ENCODE assay signal across 8 cellular contexts in the genomic region with DNA sequence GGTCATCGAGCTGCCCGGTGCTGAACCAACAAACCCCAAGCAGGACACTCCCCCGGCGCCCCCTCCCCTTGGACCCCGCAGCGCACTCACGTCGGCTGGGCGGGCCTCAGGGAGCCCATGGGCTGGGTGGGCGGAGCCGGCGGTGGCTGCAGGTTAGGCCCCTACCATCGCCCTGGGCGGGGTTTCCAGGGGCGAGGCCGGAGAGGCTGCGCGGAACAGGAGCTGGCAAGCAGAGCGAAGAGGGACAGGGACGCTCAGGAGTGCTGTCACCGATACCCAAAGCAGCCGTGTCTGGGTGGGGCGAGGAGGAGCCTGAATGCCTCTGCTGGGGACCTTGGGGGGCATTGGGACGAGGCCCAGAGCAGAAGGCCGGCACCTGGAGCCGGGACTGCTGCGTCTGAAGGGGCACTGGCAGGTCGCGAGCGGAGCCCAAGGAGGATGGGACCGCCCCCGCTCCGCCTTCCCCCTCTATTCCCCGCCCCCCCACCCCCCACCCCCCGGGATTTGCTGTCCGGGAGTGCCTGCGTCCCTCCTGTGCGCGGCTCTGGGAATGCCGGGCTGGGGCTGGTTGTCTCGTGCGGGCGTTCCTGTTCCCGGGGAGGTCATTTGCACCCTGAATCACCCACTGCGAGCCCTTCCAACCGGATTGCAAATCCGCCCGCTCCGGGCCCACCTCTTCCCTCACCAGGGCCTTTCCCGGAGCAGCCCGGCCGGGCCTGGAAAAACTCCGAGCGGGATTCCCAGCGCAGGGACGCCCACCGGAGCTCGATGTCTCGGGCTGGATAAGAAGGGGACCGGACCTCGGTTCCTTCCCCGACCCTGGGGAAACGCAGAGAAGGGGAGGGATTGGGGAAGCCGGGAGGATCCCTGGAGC. TPM values are rescaled to one million over a fixed set of nuclear protein-coding genes. Genes with fewer than 3 reads are reported as not detected.
DNase-seq lines count a peak whose midpoint lies in the region; ATAC-seq, FAIRE-seq and TF ChIP-seq lines count a peak whose summit lies in the region.

No MANE protein-coding gene starts in this region.

- no TSS peak for BruUV-seq in HepG2 (replicated peaks; lab: Mats Ljungman, UMichigan)

- peak; percentile 93 for FAIRE-seq in GM12891 (lab: Jason Lieb, UNC)
- FAIRE-seq in HepG2 (lab: Jason Lieb, UNC) = no peak

- WGBS in HepG2 (ENCODE audit: low lambda C conversion rate) = under 1% methylated on average over 40 of the region's 64 CpGs

- H3K9ac ChIP-seq in HepG2 (ENCODE audit: insufficient read depth, low read depth, low read length) = peak overlapping the region; percentile 35; the same call in 1 of the 2 replicates

- H3K27ac ChIP-seq in HepG2 (ENCODE audit: extremely low read length, insufficient read depth, low read length) = no peak overlapping the region

- CTCF ChIA-PET in HepG2 (lab: Yijun Ruan, JAX; ENCODE audit: low intra/inter-chr PET ratio, low total read pairs) = no interaction called here

- H3K4me1 ChIP-seq in HepG2 (ENCODE audit: insufficient read depth, low read length) = peaks cover 47% of the 10 kb centered on the region

- TF ChIP-seq CTCF in choroid plexus epithelial cell (conservative IDR thresholded peaks at IDR 0.05; ENCODE audit: low read depth, low read length) (no peak), HepG2 (CRISPR knock-in tag; IDR thresholded peaks at IDR 0.05) (0 out of 2 replicates have a peak, but pooled peaks have one; percentile 24)

- peaks cover 2 to 38% of the 10 kb centered on the region in 2 experiments; a peak in 4 of 5 replicates for H3K27me3 ChIP-seq in HepG2 (ENCODE audit: control insufficient read depth in 1 of 2, insufficient read depth in 2 of 2, low read length in 2 of 2)

- H4K20me1 ChIP-seq in HepG2 (ENCODE audit: insufficient read depth, low read length) = 0 out of 2 replicates have a peak, but pooled peaks cover 4% of the 10 kb centered on the region

- H3K4me3 ChIP-seq in choroid plexus epithelial cell (ENCODE audit: low read depth, low read length) (peak overlapping the region; percentile 43), HepG2 (replicated peaks in 1 of 3; ENCODE audit: insufficient read depth in 1 of 3, low read depth in 2 of 3, low read length in 3 of 3) (peak overlapping the region; percentile 52 to 82 (median 66))

- no peak overlapping the region for H2AFZ ChIP-seq in HepG2 (ENCODE audit: low read length)

- TF ChIP-seq POLR2A in GM12891 (IDR thresholded peaks at IDR 0.05; ENCODE audit: low read depth, low read length) (no peak), HepG2 (IDR thresholded peaks at IDR 0.05; ENCODE audit: insufficient read depth in 1 of 2, low read depth in 2 of 2, low read length in 2 of 2) (0 out of 4 replicates have a peak, but pooled peaks of 1 of the 2 experiments have one; percentile 34)

- intact Hi-C loops in HepG2 (cut with micrococcal nuclease; ENCODE audit: unreplicated experiment) = no loop called here

- H3K9me3 ChIP-seq in HepG2 (ENCODE audit: low read length) = no peaks in the 10 kb centered on the region

- H3K79me2 ChIP-seq in HepG2 (ENCODE audit: insufficient read depth, low read length) = no peaks in the 10 kb centered on the region

- H3K36me3 ChIP-seq in HepG2 (replicated peaks in 1 of 2; ENCODE audit: control insufficient read depth in 1 of 2, insufficient read depth in 2 of 2, low read length in 2 of 2) = no peaks in the 10 kb centered on the region

- POLR2A ChIA-PET in HepG2 (lab: Yijun Ruan, JAX) = interaction anchor here (1.2 to 1.3 kb wide), 3 partner anchors 25 to 283 kb away, joined by 4 read pairs; a partner anchor contains a TSS

- peak; percentile 95 for DNase-seq in GM12891 (ENCODE audit: insufficient read length, low spot score)
- DNase-seq in NCI-H226 = peak; percentile 76
- DNase-seq in activated CD4-positive, alpha-beta T cell treated with anti-CD3 and anti-CD28 coated beads for 1 hour = peak; percentile 54
- DNase-seq in choroid plexus epithelial cell (ENCODE audit: low read depth) = peak; percentile 20
- peak; percentile 76 for DNase-seq in HepG2 (ENCODE audit: low spot score)
- peak; percentile 38 to 50 (median 44) for DNase-seq in stimulated activated CD4-positive, alpha-beta T cell treated with anti-CD3 and anti-CD28 coated beads, TNF-alpha, amount 100 ng/mL, for 4 hours (ENCODE audit: low read depth in 3 of 3)
- DNase-seq in hippocampal formation (lab: John Stamatoyannopoulos, UW) = no peak

- in situ Hi-C loops in HepG2 (cut with HindIII; ENCODE audit: extremely low pct_ligation_motif_present, low pct_unique_long_range_greater_than_20kb) = no loop called here

- TF ChIP-seq RAD21 in HepG2 (CRISPR knock-in tag; IDR thresholded peaks at IDR 0.05) = no peak

- H3K4me2 ChIP-seq in HepG2 (ENCODE audit: low read depth, low read length) = peak overlapping the region; percentile 93

- peak; percentile 55 for ATAC-seq in HG02885 (IDR thresholded peaks at IDR 0.05; ENCODE audit: poor library complexity, unreplicated experiment)
- ATAC-seq in HepG2 = peak; percentile 61

- no peak for TF ChIP-seq EP300 in HepG2 (IDR thresholded peaks at IDR 0.05; ENCODE audit: low read depth in 2 of 2, low read length in 2 of 2)
- TF ChIP-seq EP300 in HepG2 (CRISPR knock-in tag; IDR thresholded peaks at IDR 0.05; ENCODE audit: borderline replicate concordance) = no peak

TF ChIP-seq in GM12891, 5 proteins besides CTCF, POLR2A, EP300 and RAD21:
- TF ChIP-seq POU2F2 (IDR thresholded peaks at IDR 0.05; ENCODE audit: low read depth, low read length) (no peak), TAF1 (IDR thresholded peaks at IDR 0.05; ENCODE audit: low read depth, low read length) (0 out of 2 replicates have a peak, but pooled peaks have one; percentile 10)

TF ChIP-seq in HepG2, 621 proteins besides CTCF, POLR2A, EP300 and RAD21 (continues in another document):
- peak; percentile 88 for TF ChIP-seq SP5 (CRISPR knock-in tag; IDR thresholded peaks at IDR 0.05; ENCODE audit: borderline replicate concordance, low read depth)
- peak; percentile 19 for TF ChIP-seq ZFY (CRISPR knock-in tag; IDR thresholded peaks at IDR 0.05)
- TF ChIP-seq PTBP1 (IDR thresholded peaks at IDR 0.05; ENCODE audit: low read depth, low read length, poor library complexity, severe bottlenecking) = no peak

RNA-seq across cellular contexts. Expression of a gene that starts 0.9 kb away (rescaled TPM):
- polyA plus RNA-seq in GM12891 (2012; ENCODE audit: low read depth, missing spikeins) = 16.0 TPM
- 7.8 and 18.9 TPM in 2 replicates for total RNA-seq in HepG2 (2016; rRNA removed; fragmentation: Illumina TruSeq; extraction: Trizol)
- total RNA-seq in HepG2 (2016; cell fraction: cytosol; rRNA removed; fragmentation: Illumina TruSeq; extraction: Trizol; ENCODE audit: low read depth) = 4.4 and 4.5 TPM in 2 replicates
- total RNA-seq in HepG2 (2016; cell fraction: insoluble cytoplasmic fraction; rRNA removed; fragmentation: Illumina TruSeq; extraction: Trizol) = 6.7 and 19.6 TPM in 2 replicates
- 5.4 and 5.6 TPM in 2 replicates for total RNA-seq in HepG2 (2016; cell fraction: membrane; rRNA removed; fragmentation: Illumina TruSeq; extraction: Trizol)
- 23.4 and 28.4 TPM in 2 replicates for total RNA-seq in HepG2 (2016; cell fraction: nucleus; rRNA removed; fragmentation: Illumina TruSeq; extraction: Trizol)
- 15.5 and 20.0 TPM in 2 replicates for polyA plus RNA-seq in HepG2 (2011; rRNA removed)
- polyA plus RNA-seq in HepG2 (2011; cell fraction: cytosol; rRNA removed) = 5.4 and 8.7 TPM in 2 replicates
- 141 and 178 TPM in 2 replicates for polyA plus RNA-seq in HepG2 (2011; cell fraction: nucleus; rRNA removed)
- 6.9 and 8.4 TPM in 2 replicates for polyA plus RNA-seq in HepG2 (2012)
- polyA plus RNA-seq in HepG2 (2016; cell fraction: cytosol; fragmentation: Illumina TruSeq; extraction: Trizol; ENCODE audit: low read depth) = 1.1 and 1.5 TPM in 2 replicates
- 8.6 and 9.5 TPM in 2 replicates for polyA plus RNA-seq in HepG2 (2016; cell fraction: insoluble cytoplasmic fraction; fragmentation: Illumina TruSeq; extraction: Trizol; ENCODE audit: low read depth)
- polyA plus RNA-seq in HepG2 (2016; cell fraction: membrane; fragmentation: Illumina TruSeq; extraction: Trizol; ENCODE audit: low read depth) = 2.5 and 2.7 TPM in 2 replicates
- polyA plus RNA-seq in HepG2 (2016; cell fraction: nucleus; fragmentation: Illumina TruSeq; extraction: Trizol; ENCODE audit: insufficient read depth, low read depth) = 67.3 and 73.4 TPM in 2 replicates
- 17.3 and 32.8 TPM in 2 replicates for polyA minus RNA-seq in HepG2 (2011; rRNA and poly(A)+ RNA removed; ENCODE audit: low replicate concordance)
- polyA minus RNA-seq in HepG2 (2011; cell fraction: cytosol; rRNA and poly(A)+ RNA removed) = 4.6 and 4.8 TPM in 2 replicates
- 26.1 and 28.0 TPM in 2 replicates for polyA minus RNA-seq in HepG2 (2011; cell fraction: nucleus; rRNA and poly(A)+ RNA removed)

RNA-seq across cellular contexts. Expression of a gene that starts 58.8 kb away (rescaled TPM):
- 5.7 TPM for polyA plus RNA-seq in GM12891 (2012; ENCODE audit: low read depth, missing spikeins)
- total RNA-seq in HepG2 (2016; rRNA removed; fragmentation: Illumina TruSeq; extraction: Trizol) = 7.1 and 7.6 TPM in 2 replicates
- 48.6 and 52.8 TPM in 2 replicates for total RNA-seq in HepG2 (2016; cell fraction: cytosol; rRNA removed; fragmentation: Illumina TruSeq; extraction: Trizol; ENCODE audit: low read depth)
- total RNA-seq in HepG2 (2016; cell fraction: insoluble cytoplasmic fraction; rRNA removed; fragmentation: Illumina TruSeq; extraction: Trizol) = 6.8 and 8.8 TPM in 2 replicates
- total RNA-seq in HepG2 (2016; cell fraction: membrane; rRNA removed; fragmentation: Illumina TruSeq; extraction: Trizol) = 15.5 and 18.1 TPM in 2 replicates
- total RNA-seq in HepG2 (2016; cell fraction: nucleus; rRNA removed; fragmentation: Illumina TruSeq; extraction: Trizol) = 8.8 and 9.0 TPM in 2 replicates
- polyA plus RNA-seq in HepG2 (2011; rRNA removed) = 13.5 and 14.6 TPM in 2 replicates
- 5.3 and 7.9 TPM in 2 replicates for polyA plus RNA-seq in HepG2 (2011; cell fraction: cytosol; rRNA removed)
- 24.7 and 25.8 TPM in 2 replicates for polyA plus RNA-seq in HepG2 (2011; cell fraction: nucleus; rRNA removed)
- 5.7 and 11.4 TPM in 2 replicates for polyA plus RNA-seq in HepG2 (2012)
- polyA plus RNA-seq in HepG2 (2016; cell fraction: cytosol; fragmentation: Illumina TruSeq; extraction: Trizol; ENCODE audit: low read depth) = 0.94 and 1.7 TPM in 2 replicates
- polyA plus RNA-seq in HepG2 (2016; cell fraction: insoluble cytoplasmic fraction; fragmentation: Illumina TruSeq; extraction: Trizol; ENCODE audit: low read depth) = 4.7 and 7.1 TPM in 2 replicates
- polyA plus RNA-seq in HepG2 (2016; cell fraction: membrane; fragmentation: Illumina TruSeq; extraction: Trizol; ENCODE audit: low read depth) = 3.2 and 3.4 TPM in 2 replicates
- polyA plus RNA-seq in HepG2 (2016; cell fraction: nucleus; fragmentation: Illumina TruSeq; extraction: Trizol; ENCODE audit: insufficient read depth, low read depth) = 12.1 and 12.9 TPM in 2 replicates
- polyA minus RNA-seq in HepG2 (2011; rRNA and poly(A)+ RNA removed; ENCODE audit: low replicate concordance) = 64.3 and 116 TPM in 2 replicates
- polyA minus RNA-seq in HepG2 (2011; cell fraction: cytosol; rRNA and poly(A)+ RNA removed) = 15.4 and 23.1 TPM in 2 replicates
- 22.1 and 31.3 TPM in 2 replicates for polyA minus RNA-seq in HepG2 (2011; cell fraction: nucleus; rRNA and poly(A)+ RNA removed)

Comparison
In these comparisons a context has a peak if more than half of its experiments do, and no peak if none do; other contexts are left out.
1. DNase-seq: peak in GM12891 (single experiment), NCI-H226 (single experiment), activated CD4-positive, alpha-beta T cell treated with anti-CD3 and anti-CD28 coated beads for 1 hour (single experiment), choroid plexus epithelial cell (single experiment), HepG2 (single experiment) and stimulated activated CD4-positive, alpha-beta T cell treated with anti-CD3 and anti-CD28 coated beads, TNF-alpha, amount 100 ng/mL, for 4 hours (3 of 3); none in hippocampal formation (0 of 2).